In genomic region chr2:105647731-105648130, GRCh38 we compare ENCODE assay signal across 30 cellular contexts.
"Had no signal": no experiment of that assay in that cellular context is flagged by ENCODE, and none has a peak within 500 bp of the region (broad histone marks: within the 10 kb centered on the region; RNA-seq: fewer than 3 reads in every experiment).

No MANE protein-coding gene starts in this region.

- H3K27ac ChIP-seq: left ventricle myocardium inferior, neural progenitor cell, neutrophil, ovary, prostate gland, skin epidermis, stomach, testis, thyroid gland, transverse colon, upper lobe of left lung, vagina had no signal

- H3K4me2 ChIP-seq: neural progenitor cell had no signal

- DNase-seq: hypothalamus; immature natural killer cell; left ventricle myocardium inferior; naive B cell; natural killer cell; nephron progenitor cell; occipital lobe; ovary; retina; right cardiac atrium; stimulated activated CD4-positive, alpha-beta T cell treated with anti-CD3 and anti-CD28 coated beads, Interleukin-12 subunit alpha, Interleukin-12 subunit beta, amount 100 ng/mL, for 4 hours; stimulated activated CD4-positive, alpha-beta T cell treated with anti-CD3 and anti-CD28 coated beads, Interleukin-15, amount 100 ng/mL, for 24 hours; stimulated activated CD4-positive, alpha-beta T cell treated with anti-CD3 and anti-CD28 coated beads, Interleukin-2, amount 100 ng/mL, for 24 hours; stimulated activated CD4-positive, alpha-beta T cell treated with anti-CD3 and anti-CD28 coated beads, Interleukin-4, amount 100 ng/mL, for 1 hour; stimulated activated naive B cell treated with anti-CD40 and anti-IgM and Interleukin-4, amounts not matched to agents 10 μg/mL and 1 μg/mL and 100 μg/mL, for 72 hours; stimulated activated naive CD8-positive, alpha-beta T cell treated with anti-CD3 and anti-CD28 coated beads, Interleukin-15, Interleukin-2, amounts not matched to agents 100 U/mL and 50 U/mL, for 24 hours; stomach; testis; thyroid gland; transverse colon; upper lobe of left lung had no signal

- H3K36me3 ChIP-seq: left ventricle myocardium inferior, neural progenitor cell, neutrophil, ovary, prostate gland, stomach, thyroid gland, transverse colon, upper lobe of left lung, vagina had no signal

- ATAC-seq: natural killer cell; right cardiac atrium; sciatic nerve; stimulated activated naive B cell treated with anti-CD40 and anti-IgM and Interleukin-4, amounts not matched to agents 10 μg/mL and 1 μg/mL and 100 μg/mL, for 72 hours; stimulated activated naive CD8-positive, alpha-beta T cell treated with anti-CD3 and anti-CD28 coated beads, Interleukin-15, Interleukin-2, amounts not matched to agents 100 U/mL and 50 U/mL, for 24 hours had no signal

- H3K9me3 ChIP-seq: neutrophil, ovary, prostate gland, stomach, testis, thyroid gland, transverse colon, upper lobe of left lung, vagina had no signal

- FAIRE-seq: islet of Langerhans had no signal

- H3K36me3 Mint-ChIP-seq: memory B cell; natural killer cell; neural progenitor cell; stimulated activated naive B cell treated with anti-CD40 and anti-IgM and Interleukin-4, amounts not matched to agents 10 μg/mL and 1 μg/mL and 100 μg/mL, for 72 hours had no signal

- H2AFZ ChIP-seq: neural progenitor cell had no signal

- H3K4me3 Mint-ChIP-seq: immature natural killer cell; memory B cell; natural killer cell; nephron progenitor cell; neural progenitor cell; stimulated activated naive B cell treated with anti-CD40 and anti-IgM and Interleukin-4, amounts not matched to agents 10 μg/mL and 1 μg/mL and 100 μg/mL, for 72 hours had no signal

- H3K4me1 ChIP-seq: left ventricle myocardium inferior, neural progenitor cell, prostate gland, upper lobe of left lung, vagina had no signal

- H3K4me3 ChIP-seq: left ventricle myocardium inferior, lung, neural progenitor cell, ovary, prostate gland, skin epidermis, stomach, testis, thyroid gland, transverse colon, upper lobe of left lung, vagina had no signal

- H3K4me1 Mint-ChIP-seq: immature natural killer cell, memory B cell, natural killer cell had no signal

- H3K27ac Mint-ChIP-seq: immature natural killer cell; memory B cell; natural killer cell; nephron progenitor cell; neural progenitor cell; stimulated activated naive B cell treated with anti-CD40 and anti-IgM and Interleukin-4, amounts not matched to agents 10 μg/mL and 1 μg/mL and 100 μg/mL, for 72 hours had no signal

- H3K27me3 ChIP-seq: neural progenitor cell, ovary, stomach, testis, thyroid gland, transverse colon, upper lobe of left lung, vagina had no signal

- H3K9ac ChIP-seq: neural progenitor cell had no signal
